ENCODE assay signal across 25 cellular contexts in the genomic region with DNA sequence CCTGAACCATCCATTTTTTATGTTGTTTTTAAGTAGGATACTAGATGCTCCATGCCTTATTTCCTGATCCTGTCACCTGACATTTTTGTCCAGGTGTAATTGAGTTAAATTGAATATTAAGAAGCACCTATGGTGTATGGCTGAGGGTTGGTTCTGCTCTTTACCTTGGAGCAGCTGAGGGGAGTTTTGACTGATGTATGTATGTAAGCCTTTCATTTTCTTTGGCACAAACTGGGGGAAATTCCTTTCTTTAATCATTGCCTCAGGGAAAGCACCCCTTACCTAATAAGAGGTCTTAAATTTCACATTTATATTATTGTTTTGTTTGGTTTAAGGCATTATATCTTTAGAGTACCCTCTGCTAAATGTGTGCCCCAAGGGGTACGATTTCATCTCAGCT. TPM values are rescaled to one million over a fixed set of nuclear protein-coding genes. Genes with fewer than 3 reads are reported as not detected.
A peak's percentile ranks its signal among the peaks of the same experiment; 100 is the strongest.
DNase-seq lines count a peak whose midpoint lies in the region; ATAC-seq lines count a peak whose summit lies in the region.
"Had no signal": no experiment of that assay in that cellular context is flagged by ENCODE, and none has a peak within 500 bp of the region (broad histone marks: within the 10 kb centered on the region; RNA-seq: fewer than 3 reads in every experiment).

No MANE protein-coding gene starts in this region.

- H3K9ac ChIP-seq in Karpas-422 (ENCODE audit: low read length), result no peak overlapping the region

- no peak overlapping the region for H3K4me3 ChIP-seq in Karpas-422 (ENCODE audit: low read length)
- H3K4me3 ChIP-seq: cardiac muscle cell, PC-9, smooth muscle cell, testis had no signal

- ATAC-seq in GM18907 (IDR thresholded peaks at IDR 0.05; ENCODE audit: unreplicated experiment) (peak; percentile 89), HG02642 (IDR thresholded peaks at IDR 0.05; ENCODE audit: poor library complexity, unreplicated experiment) (peak; percentile 82), HG03432 (IDR thresholded peaks at IDR 0.05; ENCODE audit: unreplicated experiment) (peak; percentile 75)
- ATAC-seq: activated CD4-positive, CD25-positive, alpha-beta regulatory T cell treated with anti-CD3 and anti-CD28 coated beads, Interleukin-2, amount 50 U/mL, for 24 hours; activated CD8-positive, alpha-beta T cell treated with anti-CD3 and anti-CD28 coated beads, Interleukin-2, amount 10 ng/mL, durations not matched to agents 7 days and 5 days; left colon; stimulated activated memory B cell treated with anti-CD40 and anti-IgM and Interleukin-4, amounts not matched to agents 10 μg/mL and 1 μg/mL and 100 μg/mL, for 72 hours had no signal

- no peaks in the 10 kb centered on the region; the same call in 1 of the 2 replicates for H3K4me1 ChIP-seq in Karpas-422 (ENCODE audit: low read length)
- H3K4me1 ChIP-seq: testis had no signal

- DNase-seq in NCI-H1092 treated with DMSO at 0.1 percent for 48 hours (lab: John Stamatoyannopoulos, UW), result no peak
- no peak for DNase-seq in posterior vena cava (ENCODE audit: low spot score)
- no peak for DNase-seq in anterior cingulate cortex (lab: John Stamatoyannopoulos, UW)
- DNase-seq in Karpas-422, result no peak
- DNase-seq: activated CD8-positive, alpha-beta T cell treated with anti-CD3 and anti-CD28 coated beads, Interleukin-2, amount 10 ng/mL, durations not matched to agents 7 days and 5 days; activated naive CD4-positive, alpha-beta T cell treated with anti-CD3 and anti-CD28 coated beads for 36 hours; activated T-cell treated with anti-CD3 and anti-CD28 coated beads, Interleukin-2, amount 50 U/mL, for 1 hour; CD4-positive, alpha-beta memory T cell; cortex of kidney; DMS153; left colon; mesenchymal stem cell; naive B cell; NCI-H1092; NCI-H1930; PC-9; retina; testis had no signal

- no peaks in the 10 kb centered on the region for H3K9me3 ChIP-seq in Karpas-422 (ENCODE audit: low read length)
- H3K9me3 ChIP-seq: testis had no signal

- intact Hi-C loops in posterior vena cava (cut with DNase I), result no loop called here

- no peaks in the 10 kb centered on the region for H4K20me1 ChIP-seq in Karpas-422 (ENCODE audit: insufficient read depth, low read depth, low read length)

- no peaks in the 10 kb centered on the region for H3K9me2 ChIP-seq in Karpas-422 (replicated peaks; ENCODE audit: insufficient read depth, low read length)

- no peak overlapping the region for H2AFZ ChIP-seq in Karpas-422 (ENCODE audit: low read length)
- H2AFZ ChIP-seq: PC-9 had no signal

- no peak overlapping the region for H3K4me2 ChIP-seq in Karpas-422 (ENCODE audit: low read depth, low read length, poor library complexity, severe bottlenecking)
- H3K4me2 ChIP-seq: PC-9, smooth muscle cell had no signal

- H3K27ac ChIP-seq in Karpas-422 (ENCODE audit: low read length), result no peak overlapping the region
- H3K27ac ChIP-seq: cardiac muscle cell, PC-9, testis had no signal

- H3K79me2 ChIP-seq in Karpas-422 (ENCODE audit: low read length), result no peaks in the 10 kb centered on the region

- no peaks in the 10 kb centered on the region for H3K27me3 ChIP-seq in Karpas-422 (ENCODE audit: low read length)
- H3K27me3 ChIP-seq: cardiac muscle cell, testis had no signal

- peaks cover 3% of the 10 kb centered on the region; the same call in 1 of the 2 replicates for H3K36me3 ChIP-seq in Karpas-422 (ENCODE audit: insufficient read depth, low read length)
- H3K36me3 ChIP-seq: cardiac muscle cell had no signal

RNA-seq across cellular contexts. Expression of gene NUF2, which starts 57.9 kb away (rescaled TPM):
- total RNA-seq in posterior vena cava, result under 1 TPM; 0.56 to 0.57 TPM
- 44.6 and 91.7 TPM in 2 replicates for total RNA-seq in Karpas-422 (2014; rRNA removed; shearing (Covaris generic); ENCODE audit: low replicate concordance)

Comparison
In these comparisons a context has a peak if more than half of its experiments do, and no peak if none do; other contexts are left out.
1. RNA of gene NUF2, which starts 57.9 kb away (total RNA-seq): 44.6 to 91.7 TPM in Karpas-422; 0.56 to 0.57 TPM in posterior vena cava; every median in the first group is over 10 times any median in the second.
2. Peak in every context shown above with its lines, with median percentiles within 50 percentile points of each other: ATAC-seq.